In the genomic region with DNA sequence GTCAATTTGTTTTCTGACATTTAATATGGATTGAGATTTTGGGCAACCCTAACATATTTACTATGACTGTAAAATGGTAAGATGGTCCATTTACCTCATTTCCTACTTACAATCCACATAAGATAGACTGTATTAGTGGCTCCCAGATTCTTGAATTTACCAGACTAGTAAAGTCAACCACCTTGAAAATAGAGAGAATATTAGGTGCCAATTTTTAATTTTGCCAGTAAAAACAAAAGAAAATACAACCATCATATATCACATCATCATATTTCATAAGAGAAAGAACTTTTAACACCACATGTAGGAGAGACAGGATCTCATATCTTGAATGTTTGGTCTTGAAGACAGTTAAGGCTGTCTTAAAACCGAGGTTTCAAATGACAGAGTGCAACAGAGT, we compare ENCODE assay signal across 17 cellular contexts. TPM values are rescaled to one million over a fixed set of nuclear protein-coding genes. Genes with fewer than 3 reads are reported as not detected.
DNase-seq lines count a peak whose midpoint lies in the region; ATAC-seq and TF ChIP-seq lines count a peak whose summit lies in the region.
"Had no signal": no experiment of that assay in that cellular context is flagged by ENCODE, and none has a peak within 500 bp of the region (broad histone marks: within the 10 kb centered on the region; RNA-seq: fewer than 3 reads in every experiment).

No MANE protein-coding gene starts in this region.

- CTCF ChIA-PET in HEK293 (lab: Yijun Ruan, JAX) = interaction anchor here (0.6 kb wide), 1 partner anchor 300 kb away, joined by 4 read pairs; no protein-coding TSS in a partner anchor

- POLR2A ChIA-PET in HEK293 (lab: Yijun Ruan, JAX) = no interaction called here

- H3K4me1 ChIP-seq in HEK293 (ENCODE audit: control insufficient read depth, insufficient read depth, low read length) = no peaks in the 10 kb centered on the region
- H3K4me1 ChIP-seq in osteoblast (ENCODE audit: insufficient read depth, low read length) = peaks cover 2% of the 10 kb centered on the region
- H3K4me1 ChIP-seq: A549; BLaER1 treated with 17β-estradiol and CSF1 and Interleukin-3, amounts not matched to agents 10 nM and 100 nM had no signal

- H3K79me2 ChIP-seq in osteoblast (ENCODE audit: insufficient read depth, low read length) = no peaks in the 10 kb centered on the region

- H3K36me3 ChIP-seq in HEK293 (ENCODE audit: control insufficient read depth in 2 of 2, insufficient read depth in 1 of 2, low read length in 2 of 2) (no peaks in the 10 kb centered on the region), osteoblast (ENCODE audit: insufficient read depth, low read length) (no peaks in the 10 kb centered on the region)
- H3K36me3 ChIP-seq: BLaER1 treated with 17β-estradiol and CSF1 and Interleukin-3, amounts not matched to agents 10 nM and 100 nM had no signal

- H3K9me3 ChIP-seq in HEK293 (ENCODE audit: control insufficient read depth, insufficient read depth, low read depth, low read length) = no peaks in the 10 kb centered on the region
- H3K9me3 ChIP-seq in osteoblast (ENCODE audit: low read depth, low read length) = peaks cover 3% of the 10 kb centered on the region
- H3K9me3 ChIP-seq: A549; BLaER1 treated with 17β-estradiol and CSF1 and Interleukin-3, amounts not matched to agents 10 nM and 100 nM; Caco-2 had no signal

- TF ChIP-seq CTCF in HEK293 (tag by site-specific recombination; IDR thresholded peaks at IDR 0.05) (no peak), osteoblast (IDR thresholded peaks at IDR 0.05; ENCODE audit: extremely low read depth, low read depth, low read length) (no peak)

- no peak overlapping the region for H3K4me2 ChIP-seq in osteoblast (ENCODE audit: insufficient read depth, low read length)
- H3K4me2 ChIP-seq: A549; BLaER1 treated with 17β-estradiol and CSF1 and Interleukin-3, amounts not matched to agents 10 nM and 100 nM had no signal

- no peak for ATAC-seq in GM18861 (IDR thresholded peaks at IDR 0.05; ENCODE audit: unreplicated experiment)
- ATAC-seq: A549; CD8-positive, alpha-beta T cell had no signal

- no peaks in the 10 kb centered on the region for H3K27me3 ChIP-seq in osteoblast (ENCODE audit: insufficient read depth, low read length)
- H3K27me3 ChIP-seq: BLaER1 treated with 17β-estradiol and CSF1 and Interleukin-3, amounts not matched to agents 10 nM and 100 nM had no signal

- no peak overlapping the region for H3K4me3 ChIP-seq in HEK293 (ENCODE audit: low read depth, low read length)
- no peak overlapping the region for H3K4me3 ChIP-seq in osteoblast (ENCODE audit: insufficient read depth, low read length)
- H3K4me3 ChIP-seq: A549; BLaER1 treated with 17β-estradiol and CSF1 and Interleukin-3, amounts not matched to agents 10 nM and 100 nM had no signal

- peak overlapping the region; percentile 35 for H2AFZ ChIP-seq in osteoblast (ENCODE audit: low read length)

- peak; percentile 9 for DNase-seq in iris pigment epithelial cell (ENCODE audit: low read depth)
- no peak for DNase-seq in osteoblast (ENCODE audit: insufficient read length, low spot score, missing footprints)
- no peak for DNase-seq in NCI-H1694 (lab: John Stamatoyannopoulos, UW)
- DNase-seq in amniotic stem cell (lab: John Stamatoyannopoulos, UW) = no peak
- DNase-seq: AML-193; Caco-2; Calu3; CD4-positive, alpha-beta T cell; CD8-positive, alpha-beta T cell; DMS79 treated with DMSO at 0.1 percent for 48 hours; GF-D8 had no signal

- H3K27ac ChIP-seq in HEK293 (ENCODE audit: extremely low read depth, low read depth, low read length) (no peak overlapping the region), osteoblast (ENCODE audit: low read depth, low read length) (no peak overlapping the region)
- H3K27ac ChIP-seq: 22Rv1; A549; BLaER1 treated with 17β-estradiol and CSF1 and Interleukin-3, amounts not matched to agents 10 nM and 100 nM; C4-2B had no signal

- no peaks in the 10 kb centered on the region for H4K20me1 ChIP-seq in osteoblast (ENCODE audit: insufficient read depth, low read length)
- H4K20me1 ChIP-seq: BLaER1 treated with 17β-estradiol and CSF1 and Interleukin-3, amounts not matched to agents 10 nM and 100 nM had no signal

TF ChIP-seq in HEK293, 187 proteins besides CTCF, POLR2A, EP300 and RAD21:
- TF ChIP-seq GFI1B (tag by site-specific recombination; IDR thresholded peaks at IDR 0.05) = no peak
- TF ChIP-seq ZBTB17 (tag by site-specific recombination; IDR thresholded peaks at IDR 0.05) = peak; percentile 97
- TF ChIP-seq ZNF155 (tag by site-specific recombination; IDR thresholded peaks at IDR 0.05) = no peak

RNA-seq across cellular contexts. Expression of gene FBLN5, which starts 7.7 kb away (rescaled TPM):
- 22.1 and 27.7 TPM in 2 replicates for total RNA-seq in osteoblast
